8 cellular contexts compared by ENCODE assay signal in genomic region chr2:151826737-151827157, GRCh38. TPM values are rescaled to one million over a fixed set of nuclear protein-coding genes. Genes with fewer than 3 reads are reported as not detected.
DNase-seq lines count a peak whose midpoint lies in the region; ATAC-seq and TF ChIP-seq lines count a peak whose summit lies in the region.

No MANE protein-coding gene starts in this region.

- peak overlapping the region; percentile 86 to 96 (median 93) for H3K27ac Mint-ChIP-seq in nephron

- no peak for ATAC-seq in GM21367 (IDR thresholded peaks at IDR 0.05; ENCODE audit: unreplicated experiment)

- TF ChIP-seq CTCF in GM13976 (IDR thresholded peaks at IDR 0.05; ENCODE audit: borderline replicate concordance, control extremely low read depth, extremely low read depth, insufficient read depth, missing control alignments) (no peak), colonic mucosa (IDR thresholded peaks at IDR 0.05) (no peak), nephron (IDR thresholded peaks at IDR 0.05; ENCODE audit: unreplicated experiment in 3 of 3) (no peak)

- peaks cover 25% of the 10 kb centered on the region for H3K4me1 Mint-ChIP-seq in nephron

- no peaks in the 10 kb centered on the region for H3K9me3 ChIP-seq in colonic mucosa

- no peaks in the 10 kb centered on the region for H3K4me1 ChIP-seq in colonic mucosa

- no peak overlapping the region for H3K27ac ChIP-seq in colonic mucosa

- peak overlapping the region; percentile 78 to 98 (median 93) for H3K4me3 Mint-ChIP-seq in nephron

- DNase-seq in GM13976 (ENCODE audit: low spot score) = peak; percentile 12
- DNase-seq in NCI-H82 treated with DMSO at 0.1 percent for 48 hours (lab: John Stamatoyannopoulos, UW; ENCODE audit: unreplicated experiment) = peak; percentile 65
- no peak for DNase-seq in colonic mucosa
- no peak for DNase-seq in stimulated activated CD8-positive, alpha-beta memory T cell treated with anti-CD3 and anti-CD28 coated beads, Interleukin-4, amount 100 ng/mL, for 48 hours
- no peak for DNase-seq in GF-D8 (lab: John Stamatoyannopoulos, UW)
- no peak for DNase-seq in NCI-H226

- in situ Hi-C loops in GM13976 (cut with MboI; ENCODE audit: low sequenced_read_pairs, unreplicated experiment) = no loop called here

- H3K9me3 Mint-ChIP-seq in nephron = no peaks in the 10 kb centered on the region

- no peaks in the 10 kb centered on the region for H3K27me3 ChIP-seq in colonic mucosa

- no peaks in the 10 kb centered on the region for H3K36me3 ChIP-seq in colonic mucosa

- peak overlapping the region in 1 of 2 donors; percentile 88 for H3K9ac ChIP-seq in colonic mucosa (ENCODE audit: low read depth in 2 of 2, low read length in 2 of 2)

- H3K27me3 Mint-ChIP-seq in nephron (ENCODE audit: low read depth) = no peaks in the 10 kb centered on the region

- H3K4me3 ChIP-seq in colonic mucosa = peak overlapping the region; percentile 94

- intact Hi-C loops in colonic mucosa (cut with DNase I) = no loop called here

- peaks cover 5% of the 10 kb centered on the region for H3K36me3 Mint-ChIP-seq in nephron (ENCODE audit: low read depth)

RNA-seq across cellular contexts. Expression of gene ARL5A, which starts 1.5 kb away (rescaled TPM):
- 10 to 100 TPM; 32.0 to 46.5 TPM for total RNA-seq in colonic mucosa

Comparison
In these comparisons a context has a peak if more than half of its experiments do, and no peak if none do; other contexts are left out.
1. DNase-seq: peak in GM13976 (single experiment) and NCI-H82 treated with DMSO at 0.1 percent for 48 hours (single experiment); none in colonic mucosa (single experiment), stimulated activated CD8-positive, alpha-beta memory T cell treated with anti-CD3 and anti-CD28 coated beads, Interleukin-4, amount 100 ng/mL, for 48 hours (single experiment), GF-D8 (single experiment) and NCI-H226 (single experiment).